ENCODE assay signal across 8 cellular contexts in genomic region chr18:74353169-74353775, GRCh38. TPM values are rescaled to one million over a fixed set of nuclear protein-coding genes. Genes with fewer than 3 reads are reported as not detected.
DNase-seq lines count a peak whose midpoint lies in the region; ATAC-seq and TF ChIP-seq lines count a peak whose summit lies in the region.

No MANE protein-coding gene starts in this region.

- TF ChIP-seq CTCF in stomach (IDR thresholded peaks at IDR 0.05), result peak in 5 of 7 experiments; percentile 55 to 80 (median 67)

- no peak for TF ChIP-seq POLR2A in stomach (IDR thresholded peaks at IDR 0.05)

- no peak overlapping the region for H3K27ac ChIP-seq in stomach

- H3K27ac Mint-ChIP-seq in effector memory CD8-positive, alpha-beta T cell, result no peak overlapping the region

- no peaks in the 10 kb centered on the region for H3K9me3 Mint-ChIP-seq in effector memory CD8-positive, alpha-beta T cell

- intact Hi-C loops in Right ventricle myocardium inferior (cut with DNase I) (loop anchor here (1.0 to 2.0 kb wide), 3 partner anchors 124 to 199 kb away; no protein-coding TSS in a partner anchor), cardiac septum (cut with DNase I) (loop anchor here (1.0 to 5.0 kb wide), 3 partner anchors 123 to 199 kb away; no protein-coding TSS in a partner anchor), stomach (cut with DNase I; ENCODE audit: low total_unique reads) (no loop called here)

- H3K27me3 ChIP-seq in stomach, result peaks cover 0 to 6% (median 0%) of the 10 kb centered on the region in 3 donors

- DNase-seq in Right ventricle myocardium inferior (ENCODE audit: missing footprints) (no peak), cardiac septum (ENCODE audit: low spot score) (no peak), NCI-H226 (peak; percentile 20), medulla oblongata (ENCODE audit: extremely low spot score) (peak; percentile 95), stomach (peak; percentile 69)
- peak; percentile 45 to 62 for DNase-seq in activated CD4-positive, alpha-beta T cell treated with anti-CD3 and anti-CD28 coated beads for 4 hours
- peak; percentile 45 to 52 (median 50) for DNase-seq in effector memory CD8-positive, alpha-beta T cell

- no peak for TF ChIP-seq EP300 in stomach (IDR thresholded peaks at IDR 0.05)

- no peak overlapping the region for H3K4me3 Mint-ChIP-seq in effector memory CD8-positive, alpha-beta T cell

- no peaks in the 10 kb centered on the region for H3K36me3 Mint-ChIP-seq in effector memory CD8-positive, alpha-beta T cell (ENCODE audit: insufficient read depth)

- peaks cover 16 to 18% of the 10 kb centered on the region in 2 donors for H3K27me3 Mint-ChIP-seq in effector memory CD8-positive, alpha-beta T cell

- 57 to 78% (median 74%) methylated on average over 1 of the region's 1 CpG for WGBS in stomach, 5 donors

- H3K4me3 ChIP-seq in stomach, result no peak overlapping the region

- no peaks in the 10 kb centered on the region for H3K4me1 ChIP-seq in stomach

- no peaks in the 10 kb centered on the region for H3K36me3 ChIP-seq in stomach

- no peaks in the 10 kb centered on the region for H3K9me3 ChIP-seq in stomach

- peaks cover 0 to 7% of the 10 kb centered on the region in 2 donors for H3K4me1 Mint-ChIP-seq in effector memory CD8-positive, alpha-beta T cell (ENCODE audit: low read depth in 2 of 2)

- peak; percentile 92 for ATAC-seq in Right ventricle myocardium inferior
- peak; percentile 62 for ATAC-seq in HG02938 (IDR thresholded peaks at IDR 0.05; ENCODE audit: unreplicated experiment)
- ATAC-seq in effector memory CD8-positive, alpha-beta T cell (replicated peaks), result peak; percentile 77

RNA-seq across cellular contexts. Expression of gene C18orf63, which starts 37.6 kb away (rescaled TPM):
- total RNA-seq in Right ventricle myocardium inferior (not detected), cardiac septum (not detected), stomach (not detected)
- not detected for polyA plus RNA-seq in stomach

Comparison
In these comparisons a context has a peak if more than half of its experiments do, and no peak if none do; other contexts are left out.
1. DNase-seq: peak in NCI-H226 (single experiment), activated CD4-positive, alpha-beta T cell treated with anti-CD3 and anti-CD28 coated beads for 4 hours (2 of 2), effector memory CD8-positive, alpha-beta T cell (3 of 3), medulla oblongata (single experiment) and stomach (single experiment); none in Right ventricle myocardium inferior (single experiment) and cardiac septum (single experiment).
2. Peak in every context shown above with its lines, with median percentiles within 50 percentile points of each other: ATAC-seq.